ENCODE assay signal across 10 cellular contexts in the genomic region with DNA sequence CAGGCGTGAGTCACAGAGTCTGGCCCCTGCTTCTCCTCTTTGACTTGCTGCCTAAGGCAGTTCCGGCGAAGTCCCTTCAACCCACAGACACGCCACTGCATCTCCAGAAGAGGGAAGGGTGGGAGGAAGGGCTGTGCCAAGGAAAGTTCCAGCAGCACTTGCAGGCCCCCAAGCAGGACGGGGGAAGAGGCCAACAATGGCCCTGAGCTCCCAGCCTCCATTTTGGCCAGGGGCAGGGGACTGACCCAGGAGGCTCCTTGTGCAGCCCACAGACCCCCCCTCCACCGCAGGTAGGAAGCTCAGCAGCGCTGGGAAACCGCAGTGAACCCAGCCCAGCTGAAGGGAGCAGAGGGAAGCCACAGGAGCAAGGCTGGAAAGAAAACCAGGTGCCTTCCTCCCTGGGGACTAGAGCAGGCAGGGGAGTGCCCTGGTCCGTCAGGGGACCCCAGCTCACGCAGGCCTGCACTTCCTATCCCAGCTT. TPM values are rescaled to one million over a fixed set of nuclear protein-coding genes. Genes with fewer than 3 reads are reported as not detected.
A peak's percentile ranks its signal among the peaks of the same experiment; 100 is the strongest.
DNase-seq lines count a peak whose midpoint lies in the region; ATAC-seq and TF ChIP-seq lines count a peak whose summit lies in the region.
"Had no signal": no experiment of that assay in that cellular context is flagged by ENCODE, and none has a peak within 500 bp of the region (broad histone marks: within the 10 kb centered on the region; RNA-seq: fewer than 3 reads in every experiment).

No MANE protein-coding gene starts in this region.

- intact Hi-C loops in heart right ventricle (cut with DNase I) (loop anchor here in 2 of 10 donors (5.0 kb wide), 2 partner anchors 34 to 49 kb away; partner anchors contain the start of gene ACOT7 (in 1 of the 2)), Right ventricle myocardium superior (cut with DNase I) (loop anchor here (5.0 kb wide), 1 partner anchor 39 kb away; no protein-coding TSS in a partner anchor), left lung (cut with DNase I) (no loop called here)

- H3K4me1 ChIP-seq in heart right ventricle, result peaks cover 25 to 46% (median 40%) of the 10 kb centered on the region in 9 donors
- peaks cover 21 to 43% of the 10 kb centered on the region in 2 donors for H3K4me1 ChIP-seq in left lung
- peaks cover 7% of the 10 kb centered on the region for H3K4me1 ChIP-seq in urinary bladder (ENCODE audit: insufficient read depth)

- 78 to 85% methylated on average over 10 of the region's 10 CpGs for WGBS in heart right ventricle, 2 donors
- 51% methylated on average over 10 of the region's 10 CpGs for WGBS in urinary bladder

- ATAC-seq in heart right ventricle (no peak), Right ventricle myocardium superior (ENCODE audit: poor library complexity) (no peak), left lung (no peak)

- H3K9me3 ChIP-seq in heart right ventricle (no peaks in the 10 kb centered on the region), left lung (no peaks in the 10 kb centered on the region)
- H3K9me3 ChIP-seq: prostate gland had no signal

- no peak for TF ChIP-seq CTCF in heart right ventricle (IDR thresholded peaks at IDR 0.05)
- TF ChIP-seq CTCF in left lung (IDR thresholded peaks at IDR 0.05), result no peak
- TF ChIP-seq CTCF in glutamatergic neuron (IDR thresholded peaks at IDR 0.05; ENCODE audit: partially characterized antibody, unreplicated experiment), result no peak

- H3K27ac ChIP-seq in heart right ventricle, result peak overlapping the region in 8 of 10 donors; percentile 73 to 87 (median 83)
- H3K27ac ChIP-seq in angular gyrus (ENCODE audit: low read depth, low read length), result peak overlapping the region; percentile 38
- peak overlapping the region; percentile 81 to 84 for H3K27ac ChIP-seq in left lung
- peak overlapping the region; percentile 85 for H3K27ac ChIP-seq in urinary bladder (ENCODE audit: low read depth)

- H3K4me3 ChIP-seq in heart right ventricle (no peak overlapping the region), left lung (no peak overlapping the region), urinary bladder (ENCODE audit: low read depth, low read length) (no peak overlapping the region)
- H3K4me3 ChIP-seq: prostate gland had no signal

- H3K36me3 ChIP-seq in heart right ventricle, result no peaks in the 10 kb centered on the region
- H3K36me3 ChIP-seq in left lung, result no peaks in the 10 kb centered on the region
- H3K36me3 ChIP-seq in urinary bladder (ENCODE audit: insufficient read depth), result no peaks in the 10 kb centered on the region
- H3K36me3 ChIP-seq: prostate gland had no signal

- H3K27ac Mint-ChIP-seq in glutamatergic neuron (ENCODE audit: unreplicated experiment), result no peak overlapping the region

- H3K9me3 Mint-ChIP-seq in glutamatergic neuron (ENCODE audit: unreplicated experiment), result peaks cover 4% of the 10 kb centered on the region

- no peaks in the 10 kb centered on the region for H3K27me3 ChIP-seq in heart right ventricle
- no peaks in the 10 kb centered on the region for H3K27me3 ChIP-seq in left lung

- no peak for DNase-seq in heart right ventricle
- DNase-seq in Right ventricle myocardium superior, result no peak
- no peak for DNase-seq in left lung
- DNase-seq in glutamatergic neuron, result no peak
- DNase-seq in pons (ENCODE audit: low spot score), result no peak
- no peak for DNase-seq in OCI-M1 (lab: John Stamatoyannopoulos, UW)
- DNase-seq: DMS 273 treated with DMSO at 0.1 percent for 48 hours had no signal

- H3K4me1 Mint-ChIP-seq in glutamatergic neuron (ENCODE audit: low read depth, unreplicated experiment), result peaks cover 22% of the 10 kb centered on the region

- no peaks in the 10 kb centered on the region for H3K36me3 Mint-ChIP-seq in glutamatergic neuron (ENCODE audit: unreplicated experiment)

- H3K4me3 Mint-ChIP-seq in glutamatergic neuron (ENCODE audit: unreplicated experiment), result no peak overlapping the region

- peaks cover 3% of the 10 kb centered on the region for H3K27me3 Mint-ChIP-seq in glutamatergic neuron (ENCODE audit: unreplicated experiment)

RNA-seq across cellular contexts. Expression of gene ACOT7, which starts 35.4 kb away (rescaled TPM):
- total RNA-seq in heart right ventricle (10 to 100 TPM in 3 of 10 donors, 1 to 10 TPM in 7; 5.1 to 26.9 (median 8.6) TPM), Right ventricle myocardium superior (8.5 TPM), left lung (10 to 100 TPM; 28.8 to 30.1 TPM), urinary bladder (6.9 TPM), glutamatergic neuron (ENCODE audit: unreplicated experiment) (175 TPM)
- polyA plus RNA-seq in heart right ventricle (10 to 100 TPM in 1 of 2 donors, 1 to 10 TPM in 1; 4.0 to 40.4 TPM), urinary bladder (36.8 TPM)
